In the genomic region with DNA sequence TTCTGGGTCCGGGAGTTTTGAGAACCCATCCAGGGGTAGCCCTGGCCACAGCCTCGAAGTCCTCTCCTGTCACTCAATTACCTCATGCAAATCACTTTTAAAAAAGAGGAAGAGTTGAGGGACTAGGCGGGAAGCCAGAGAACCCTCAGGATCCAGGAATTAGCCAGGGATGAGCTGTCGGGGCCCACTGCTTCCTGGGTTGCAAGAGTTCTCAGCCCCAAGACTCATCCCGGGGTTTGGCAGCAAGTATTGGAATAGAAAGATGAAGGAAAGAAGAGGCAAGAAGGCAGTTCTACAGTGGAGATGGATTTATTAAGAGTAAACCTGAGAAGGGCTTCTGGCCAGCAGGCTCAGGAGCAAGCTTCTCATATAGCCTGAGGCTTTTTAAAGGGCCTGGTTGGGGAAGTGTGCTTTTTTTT, we compare ENCODE assay signal across 11 cellular contexts. TPM values are rescaled to one million over a fixed set of nuclear protein-coding genes. Genes with fewer than 3 reads are reported as not detected.
A peak's percentile ranks its signal among the peaks of the same experiment; 100 is the strongest.
DNase-seq lines count a peak whose midpoint lies in the region; ATAC-seq and TF ChIP-seq lines count a peak whose summit lies in the region.
"Had no signal": no experiment of that assay in that cellular context is flagged by ENCODE, and none has a peak within 500 bp of the region (broad histone marks: within the 10 kb centered on the region; RNA-seq: fewer than 3 reads in every experiment).

No MANE protein-coding gene starts in this region.

- no peaks in the 10 kb centered on the region for H3K27me3 ChIP-seq in ascending aorta

- DNase-seq in AG20443 (ENCODE audit: low spot score) (peak; percentile 53), HCEC 1CT (peak; percentile 54), ascending aorta (ENCODE audit: low spot score in 2 of 2) (no peak), NCI-H524 (lab: John Stamatoyannopoulos, UW) (no peak), amniotic stem cell (lab: John Stamatoyannopoulos, UW) (no peak)
- DNase-seq in activated CD4-positive, alpha-beta memory T cell treated with anti-CD3 and anti-CD28 coated beads, Interleukin-2, amount 10 ng/mL, durations not matched to agents 7 days and 5 days: no peak
- DNase-seq: activated CD8-positive, alpha-beta memory T cell treated with anti-CD3 and anti-CD28 coated beads for 24 hours; NCI-H510A had no signal

- no peak overlapping the region for H3K4me3 ChIP-seq in ascending aorta

- H3K27me3 Mint-ChIP-seq in nephron (ENCODE audit: low read depth): no peaks in the 10 kb centered on the region
- H3K27me3 Mint-ChIP-seq in activated CD4-positive, alpha-beta memory T cell treated with anti-CD3 and anti-CD28 coated beads, Interleukin-2, amount 10 ng/mL, durations not matched to agents 7 days and 5 days: peaks cover 35% of the 10 kb centered on the region

- intact Hi-C loops in ascending aorta (cut with DNase I): no loop called here

- peak overlapping the region; percentile 68 to 87 (median 84) for H3K27ac Mint-ChIP-seq in nephron
- no peak overlapping the region for H3K27ac Mint-ChIP-seq in activated CD4-positive, alpha-beta memory T cell treated with anti-CD3 and anti-CD28 coated beads, Interleukin-2, amount 10 ng/mL, durations not matched to agents 7 days and 5 days

- POLR2A ChIA-PET in activated CD4-positive, alpha-beta memory T cell treated with anti-CD3 and anti-CD28 coated beads, Interleukin-2, amount 10 ng/mL, durations not matched to agents 7 days and 5 days (lab: Charles Lee): interaction anchor here (1.5 to 3.5 kb wide), 3 partner anchors 9 to 13 kb away, joined by 4 to 38 read pairs (median 11); no protein-coding TSS in a partner anchor

- H3K9me3 ChIP-seq in ascending aorta: no peaks in the 10 kb centered on the region

- peak overlapping the region; percentile 42 to 87 for H3K27ac ChIP-seq in ascending aorta

- peaks cover 3 to 17% of the 10 kb centered on the region in 2 donors for H3K4me1 ChIP-seq in ascending aorta

- H3K36me3 Mint-ChIP-seq in nephron (ENCODE audit: low read depth): no peaks in the 10 kb centered on the region
- H3K36me3 Mint-ChIP-seq in activated CD4-positive, alpha-beta memory T cell treated with anti-CD3 and anti-CD28 coated beads, Interleukin-2, amount 10 ng/mL, durations not matched to agents 7 days and 5 days (ENCODE audit: low read depth): no peaks in the 10 kb centered on the region

- H3K36me3 ChIP-seq in ascending aorta: no peaks in the 10 kb centered on the region

- no peak for ATAC-seq in GM19463 (IDR thresholded peaks at IDR 0.05; ENCODE audit: unreplicated experiment)

- no peaks in the 10 kb centered on the region for H3K9me3 Mint-ChIP-seq in nephron
- no peaks in the 10 kb centered on the region for H3K9me3 Mint-ChIP-seq in activated CD4-positive, alpha-beta memory T cell treated with anti-CD3 and anti-CD28 coated beads, Interleukin-2, amount 10 ng/mL, durations not matched to agents 7 days and 5 days

- CTCF ChIA-PET in activated CD4-positive, alpha-beta memory T cell treated with anti-CD3 and anti-CD28 coated beads, Interleukin-2, amount 10 ng/mL, durations not matched to agents 7 days and 5 days (lab: Charles Lee): interaction anchor here (0.6 to 1.3 kb wide), 3 partner anchors 172 to 457 kb away, joined by 3 to 4 read pairs (median 3); no protein-coding TSS in a partner anchor

- no peak for TF ChIP-seq CTCF in ascending aorta (IDR thresholded peaks at IDR 0.05)
- no peak for TF ChIP-seq CTCF in nephron (IDR thresholded peaks at IDR 0.05; ENCODE audit: unreplicated experiment in 3 of 3)

- peak overlapping the region; percentile 1 to 59 (median 49) for H3K4me3 Mint-ChIP-seq in nephron
- no peak overlapping the region for H3K4me3 Mint-ChIP-seq in activated CD4-positive, alpha-beta memory T cell treated with anti-CD3 and anti-CD28 coated beads, Interleukin-2, amount 10 ng/mL, durations not matched to agents 7 days and 5 days

- H3K4me1 Mint-ChIP-seq in nephron: peaks cover 63% of the 10 kb centered on the region
- H3K4me1 Mint-ChIP-seq in activated CD4-positive, alpha-beta memory T cell treated with anti-CD3 and anti-CD28 coated beads, Interleukin-2, amount 10 ng/mL, durations not matched to agents 7 days and 5 days: peaks cover 33% of the 10 kb centered on the region

RNA-seq across cellular contexts. Expression of gene C9orf50, which starts 25.6 kb away (rescaled TPM):
- total RNA-seq in ascending aorta: not detected
- not detected for total RNA-seq in activated CD4-positive, alpha-beta memory T cell treated with anti-CD3 and anti-CD28 coated beads, Interleukin-2, amount 10 ng/mL, durations not matched to agents 7 days and 5 days
- total RNA-seq: H4 had no signal

RNA-seq across cellular contexts. Expression of gene NTMT1, which starts 30.6 kb away (rescaled TPM):
- total RNA-seq in ascending aorta: 6.9 TPM
- 10 to 100 TPM; 34.2 to 38.7 TPM for total RNA-seq in activated CD4-positive, alpha-beta memory T cell treated with anti-CD3 and anti-CD28 coated beads, Interleukin-2, amount 10 ng/mL, durations not matched to agents 7 days and 5 days

RNA-seq across cellular contexts. Expression of gene ASB6, which starts 46.6 kb away (rescaled TPM):
- 29.7 TPM for total RNA-seq in ascending aorta
- 10 to 100 TPM; 22.5 to 23.4 TPM for total RNA-seq in activated CD4-positive, alpha-beta memory T cell treated with anti-CD3 and anti-CD28 coated beads, Interleukin-2, amount 10 ng/mL, durations not matched to agents 7 days and 5 days

Comparison
In these comparisons a context has a peak if more than half of its experiments do, and no peak if none do; other contexts are left out.
1. DNase-seq: peak in AG20443 (single experiment) and HCEC 1CT (single experiment); none in ascending aorta (0 of 2), activated CD4-positive, alpha-beta memory T cell treated with anti-CD3 and anti-CD28 coated beads, Interleukin-2, amount 10 ng/mL, durations not matched to agents 7 days and 5 days (single experiment), NCI-H524 (0 of 2) and amniotic stem cell (single experiment).